ENCODE assay signal across 8 cellular contexts in genomic region chr1:211735208-211736170, GRCh38.
DNase-seq lines count a peak whose midpoint lies in the region; ATAC-seq and TF ChIP-seq lines count a peak whose summit lies in the region.

No MANE protein-coding gene starts in this region.

- ATAC-seq in GM18867 (IDR thresholded peaks at IDR 0.05; ENCODE audit: unreplicated experiment) (no peak), GM18517 (IDR thresholded peaks at IDR 0.05; ENCODE audit: unreplicated experiment) (no peak)

- H3K27me3 ChIP-seq in mesendoderm (ENCODE audit: insufficient read depth, low read length, poor library complexity) = no peaks in the 10 kb centered on the region

- H3K9me3 Mint-ChIP-seq in MCF 10A (ENCODE audit: unreplicated experiment) = no peaks in the 10 kb centered on the region

- no peak overlapping the region for H2BK120ac ChIP-seq in mesendoderm (ENCODE audit: low read depth, low read length)

- H2AK5ac ChIP-seq in mesendoderm (ENCODE audit: low read length) = no peak overlapping the region

- intact Hi-C loops in MCF 10A (cut with micrococcal nuclease) = no loop called here

- no peaks in the 10 kb centered on the region for H3K36me3 Mint-ChIP-seq in MCF 10A (ENCODE audit: insufficient read depth, unreplicated experiment)

- no peak overlapping the region for H4K5ac ChIP-seq in mesendoderm (ENCODE audit: low read length)

- H3K36me3 ChIP-seq in mesendoderm (ENCODE audit: control insufficient read depth, insufficient read depth, low read length) = no peaks in the 10 kb centered on the region

- peaks cover 4% of the 10 kb centered on the region for H3K4me1 ChIP-seq in mesendoderm (ENCODE audit: control insufficient read depth, low read depth, low read length)

- H3K4ac ChIP-seq in mesendoderm (ENCODE audit: low read depth, low read length) = no peak overlapping the region

- H3K79me2 ChIP-seq in mesendoderm (ENCODE audit: control insufficient read depth, insufficient read depth, low read length) = no peaks in the 10 kb centered on the region

- no CpG with 5 or more reads among the region's 22 CpGs for WGBS in mesendoderm (ENCODE audit: extremely low coverage, insufficient coverage, low lambda C conversion rate)

- no peak overlapping the region for H2BK5ac ChIP-seq in mesendoderm (ENCODE audit: low read length)

- no peak overlapping the region for H3K23ac ChIP-seq in mesendoderm (ENCODE audit: low read length)

- H3K4me3 Mint-ChIP-seq in MCF 10A (ENCODE audit: unreplicated experiment) = peak overlapping the region; percentile 35

- H2BK15ac ChIP-seq in mesendoderm (replicated peaks; ENCODE audit: low read depth) = no peak overlapping the region

- no TSS peak for BruUV-seq in MCF 10A (replicated peaks; lab: Mats Ljungman, UMichigan)

- no peak overlapping the region for H3K4me3 ChIP-seq in mesendoderm (ENCODE audit: low read length)

- DNase-seq in AG08395 (ENCODE audit: low spot score) = peak; percentile 91
- DNase-seq in LHCN-M2 (ENCODE audit: low read depth) = peak; percentile 90
- DNase-seq in MCF 10A (ENCODE audit: unreplicated experiment) = peak; percentile 100
- DNase-seq in mesendoderm = peak; percentile 86
- DNase-seq in SKM-1 (lab: John Stamatoyannopoulos, UW; ENCODE audit: unreplicated experiment) = no peak
- no peak for DNase-seq in effector CD4-positive, alpha-beta T cell

- H3K27me3 Mint-ChIP-seq in MCF 10A (ENCODE audit: insufficient read depth, unreplicated experiment) = no peaks in the 10 kb centered on the region

- no peaks in the 10 kb centered on the region for H3K79me1 ChIP-seq in mesendoderm (ENCODE audit: low read length)

- no peak overlapping the region for H4K8ac ChIP-seq in mesendoderm (ENCODE audit: low read depth, low read length)

- no peak overlapping the region for H3K9ac ChIP-seq in mesendoderm (ENCODE audit: low read length)

- POLR2A ChIA-PET in MCF 10A (lab: Yijun Ruan, JAX) = interaction anchor here (0.6 to 2.5 kb wide), 30 partner anchors 11 to 534 kb away, joined by 3 to 9 read pairs (median 3); no protein-coding TSS in a partner anchor

- H3K4me2 ChIP-seq in mesendoderm (ENCODE audit: low read length) = no peak overlapping the region

- H3K56ac ChIP-seq in mesendoderm (ENCODE audit: low read length) = no peak overlapping the region

- CTCF ChIA-PET in MCF 10A (lab: Yijun Ruan, JAX) = interaction anchor here (0.6 to 6.8 kb wide), 19 partner anchors 9 to 720 kb away, joined by 3 to 55 read pairs (median 3); no protein-coding TSS in a partner anchor

- peaks cover 25% of the 10 kb centered on the region for H3K4me1 Mint-ChIP-seq in MCF 10A (ENCODE audit: insufficient read depth, unreplicated experiment)

- no peak overlapping the region for H3K18ac ChIP-seq in mesendoderm (ENCODE audit: low read length)

- H3K27ac ChIP-seq in mesendoderm (ENCODE audit: low read depth, low read length) = no peak overlapping the region

- H3K27ac Mint-ChIP-seq in MCF 10A (ENCODE audit: low read depth, unreplicated experiment) = peak overlapping the region; percentile 70

- TF ChIP-seq CTCF in MCF 10A (IDR thresholded peaks at IDR 0.05; ENCODE audit: unreplicated experiment) = no peak

Comparison
In these comparisons a context has a peak if more than half of its experiments do, and no peak if none do; other contexts are left out.
1. DNase-seq: peak in AG08395 (single experiment), LHCN-M2 (single experiment), MCF 10A (single experiment) and mesendoderm (single experiment); none in SKM-1 (single experiment) and effector CD4-positive, alpha-beta T cell (single experiment).